1 cellular context compared by ENCODE assay signal in the genomic region with DNA sequence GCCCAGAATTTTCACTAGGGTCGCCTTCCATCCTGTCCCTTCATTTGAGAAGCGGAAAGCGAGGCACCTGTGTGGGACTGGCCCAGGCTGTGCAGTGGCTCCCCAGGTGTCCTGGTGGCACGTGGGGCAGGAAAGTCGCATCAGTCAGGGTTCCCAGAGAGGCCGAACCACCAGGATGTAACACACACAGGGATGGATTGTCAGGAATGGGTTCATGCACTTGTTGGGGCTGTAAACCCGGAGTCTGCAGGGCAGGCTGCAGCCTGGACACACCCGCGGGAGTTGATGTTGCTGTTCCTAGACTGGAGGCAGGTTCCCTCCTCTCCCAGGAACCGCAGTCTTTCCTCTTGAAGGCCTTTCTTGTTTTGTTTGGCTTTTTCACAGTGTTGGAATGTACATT.
TF ChIP-seq lines count a peak whose summit lies in the region.

No MANE protein-coding gene starts in this region.

TF ChIP-seq in H1, 55 proteins besides CTCF, POLR2A, EP300 and RAD21:
- no peak for TF ChIP-seq POLR2AphosphoS5 (IDR thresholded peaks at IDR 0.05; ENCODE audit: low read depth, low read length)
- peak; percentile 26; the same call in 1 of the 2 replicates for TF ChIP-seq SP1 (IDR thresholded peaks at IDR 0.05; ENCODE audit: low read depth, low read length)
